In the genomic region with DNA sequence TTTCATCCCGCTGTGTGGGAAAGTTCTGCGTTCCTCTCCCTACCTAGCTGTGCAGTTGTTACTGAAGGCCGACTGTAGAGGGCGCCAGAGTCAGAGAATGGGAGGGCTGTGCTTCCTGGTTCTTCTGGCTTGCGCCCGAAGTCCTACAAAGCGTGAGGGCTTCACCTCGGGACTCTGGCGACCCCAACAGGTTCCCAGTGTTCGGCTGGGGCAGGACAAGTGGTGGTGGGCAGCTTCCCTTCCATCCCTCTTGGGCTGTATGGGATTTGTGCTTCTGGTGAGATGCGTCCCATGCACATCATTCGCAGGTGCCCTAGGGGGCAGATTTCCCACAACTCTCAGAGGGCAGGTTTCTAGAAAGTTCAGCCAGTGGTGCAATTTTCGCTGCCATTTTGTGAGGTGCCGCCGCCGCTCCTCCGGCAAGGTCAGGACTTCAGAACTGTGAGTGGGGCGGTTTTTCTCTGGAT, we compare ENCODE assay signal across 2 cellular contexts.
TF ChIP-seq lines count a peak whose summit lies in the region.

No MANE protein-coding gene starts in this region.

TF ChIP-seq in HEK293, 187 proteins besides CTCF, POLR2A, EP300 and RAD21 (continued from another document):
- TF ChIP-seq, protein P1, sequence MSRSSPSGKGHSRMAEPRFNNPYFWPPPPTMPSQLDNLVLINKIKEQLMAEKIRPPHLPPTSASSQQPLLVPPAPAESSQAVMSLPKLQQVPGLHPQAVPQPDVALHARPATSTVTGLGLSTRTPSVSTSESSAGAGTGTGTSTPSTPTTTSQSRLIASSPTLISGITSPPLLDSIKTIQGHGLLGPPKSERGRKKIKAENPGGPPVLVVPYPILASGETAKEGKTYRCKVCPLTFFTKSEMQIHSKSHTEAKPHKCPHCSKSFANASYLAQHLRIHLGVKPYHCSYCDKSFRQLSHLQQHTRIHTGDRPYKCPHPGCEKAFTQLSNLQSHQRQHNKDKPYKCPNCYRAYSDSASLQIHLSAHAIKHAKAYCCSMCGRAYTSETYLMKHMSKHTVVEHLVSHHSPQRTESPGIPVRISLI (tag by site-specific recombination; IDR thresholded peaks at IDR 0.05), result no peak
- TF ChIP-seq, protein P2, sequence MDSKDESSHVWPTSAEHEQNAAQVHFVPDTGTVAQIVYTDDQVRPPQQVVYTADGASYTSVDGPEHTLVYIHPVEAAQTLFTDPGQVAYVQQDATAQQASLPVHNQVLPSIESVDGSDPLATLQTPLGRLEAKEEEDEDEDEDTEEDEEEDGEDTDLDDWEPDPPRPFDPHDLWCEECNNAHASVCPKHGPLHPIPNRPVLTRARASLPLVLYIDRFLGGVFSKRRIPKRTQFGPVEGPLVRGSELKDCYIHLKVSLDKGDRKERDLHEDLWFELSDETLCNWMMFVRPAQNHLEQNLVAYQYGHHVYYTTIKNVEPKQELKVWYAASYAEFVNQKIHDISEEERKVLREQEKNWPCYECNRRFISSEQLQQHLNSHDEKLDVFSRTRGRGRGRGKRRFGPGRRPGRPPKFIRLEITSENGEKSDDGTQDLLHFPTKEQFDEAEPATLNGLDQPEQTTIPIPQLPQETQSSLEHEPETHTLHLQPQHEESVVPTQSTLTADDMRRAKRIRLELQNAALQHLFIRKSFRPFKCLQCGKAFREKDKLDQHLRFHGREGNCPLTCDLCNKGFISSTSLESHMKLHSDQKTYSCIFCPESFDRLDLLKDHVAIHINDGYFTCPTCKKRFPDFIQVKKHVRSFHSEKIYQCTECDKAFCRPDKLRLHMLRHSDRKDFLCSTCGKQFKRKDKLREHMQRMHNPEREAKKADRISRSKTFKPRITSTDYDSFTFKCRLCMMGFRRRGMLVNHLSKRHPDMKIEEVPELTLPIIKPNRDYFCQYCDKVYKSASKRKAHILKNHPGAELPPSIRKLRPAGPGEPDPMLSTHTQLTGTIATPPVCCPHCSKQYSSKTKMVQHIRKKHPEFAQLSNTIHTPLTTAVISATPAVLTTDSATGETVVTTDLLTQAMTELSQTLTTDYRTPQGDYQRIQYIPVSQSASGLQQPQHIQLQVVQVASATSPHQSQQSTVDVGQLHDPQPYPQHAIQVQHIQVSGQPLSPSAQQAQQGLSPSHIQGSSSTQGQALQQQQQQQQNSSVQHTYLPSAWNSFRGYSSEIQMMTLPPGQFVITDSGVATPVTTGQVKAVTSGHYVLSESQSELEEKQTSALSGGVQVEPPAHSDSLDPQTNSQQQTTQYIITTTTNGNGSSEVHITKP (tag by site-specific recombination; IDR thresholded peaks at IDR 0.05), result no peak
- TF ChIP-seq TCF7L2 (IDR thresholded peaks at IDR 0.05; ENCODE audit: borderline replicate concordance, low read depth, low read length), result no peak
- TF ChIP-seq, protein P3, sequence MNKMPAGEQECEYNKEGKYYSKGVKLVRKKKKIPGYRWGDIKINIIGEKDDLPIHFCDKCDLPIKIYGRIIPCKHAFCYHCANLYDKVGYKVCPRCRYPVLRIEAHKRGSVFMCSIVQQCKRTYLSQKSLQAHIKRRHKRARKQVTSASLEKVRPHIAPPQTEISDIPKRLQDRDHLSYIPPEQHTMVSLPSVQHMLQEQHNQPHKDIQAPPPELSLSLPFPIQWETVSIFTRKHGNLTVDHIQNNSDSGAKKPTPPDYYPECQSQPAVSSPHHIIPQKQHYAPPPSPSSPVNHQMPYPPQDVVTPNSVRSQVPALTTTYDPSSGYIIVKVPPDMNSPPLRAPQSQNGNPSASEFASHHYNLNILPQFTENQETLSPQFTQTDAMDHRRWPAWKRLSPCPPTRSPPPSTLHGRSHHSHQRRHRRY (tag by site-specific recombination; IDR thresholded peaks at IDR 0.05), result no peak

TF ChIP-seq in H1, 55 proteins besides CTCF, POLR2A, EP300 and RAD21 (continued from another document):
- TF ChIP-seq KDM4A (IDR thresholded peaks at IDR 0.05; ENCODE audit: low read depth, low read length, severe bottlenecking) (no peak), RFX5 (IDR thresholded peaks at IDR 0.05; ENCODE audit: borderline replicate concordance, low read depth, low read length) (no peak), TAF1 (IDR thresholded peaks at IDR 0.05; ENCODE audit: low read depth, low read length) (no peak), BACH1 (IDR thresholded peaks at IDR 0.05; ENCODE audit: low read length) (no peak)
TF ChIP-seq in H1: peak in this region for 0.
